ENCODE assay signal across 1 cellular context in the genomic region with DNA sequence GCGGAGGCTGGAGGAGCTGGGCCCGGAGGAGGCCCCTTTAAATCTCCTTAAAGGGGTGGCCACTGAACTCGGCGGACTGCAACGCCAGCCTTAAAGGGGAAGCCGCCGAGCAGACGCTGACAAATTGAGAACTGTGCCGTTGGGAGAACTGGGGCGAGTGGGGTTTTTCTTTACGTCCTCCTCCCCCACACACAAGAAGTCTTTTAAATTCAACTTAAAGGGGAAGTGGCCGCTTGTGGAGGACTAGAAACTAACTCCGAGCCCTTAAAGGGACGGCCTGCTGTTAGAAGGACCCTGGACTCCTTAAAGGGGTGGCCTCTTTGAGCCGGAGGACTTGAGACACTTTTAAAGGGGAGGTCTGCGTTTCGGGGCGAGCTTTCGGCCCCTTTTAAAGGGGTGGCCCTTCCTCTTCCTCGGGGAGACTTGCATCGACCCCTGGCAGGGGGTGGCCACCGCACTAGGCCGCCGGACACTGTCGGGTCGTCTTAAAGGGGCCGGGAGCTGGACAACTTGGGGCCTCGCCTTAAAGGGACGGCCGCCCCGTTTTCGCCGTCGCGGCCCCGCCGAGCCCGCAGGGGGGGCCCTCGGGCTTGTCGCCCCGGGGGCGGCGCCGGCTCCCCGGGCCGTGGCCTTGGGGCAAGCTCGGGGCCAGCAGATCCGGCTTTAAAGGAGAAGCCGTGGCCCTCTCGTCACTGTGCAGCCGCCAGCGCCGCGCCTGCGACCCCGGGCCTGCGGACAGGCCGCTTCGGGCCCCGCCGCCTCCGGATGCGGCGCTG.
A peak's percentile ranks its signal among the peaks of the same experiment; 100 is the strongest.
TF ChIP-seq lines count a peak whose summit lies in the region.

No MANE protein-coding gene starts in this region.

TF ChIP-seq in GM12878, 131 proteins besides CTCF, POLR2A, EP300 and RAD21 (continued from another document and continues in another):
- TF ChIP-seq, protein P1, sequence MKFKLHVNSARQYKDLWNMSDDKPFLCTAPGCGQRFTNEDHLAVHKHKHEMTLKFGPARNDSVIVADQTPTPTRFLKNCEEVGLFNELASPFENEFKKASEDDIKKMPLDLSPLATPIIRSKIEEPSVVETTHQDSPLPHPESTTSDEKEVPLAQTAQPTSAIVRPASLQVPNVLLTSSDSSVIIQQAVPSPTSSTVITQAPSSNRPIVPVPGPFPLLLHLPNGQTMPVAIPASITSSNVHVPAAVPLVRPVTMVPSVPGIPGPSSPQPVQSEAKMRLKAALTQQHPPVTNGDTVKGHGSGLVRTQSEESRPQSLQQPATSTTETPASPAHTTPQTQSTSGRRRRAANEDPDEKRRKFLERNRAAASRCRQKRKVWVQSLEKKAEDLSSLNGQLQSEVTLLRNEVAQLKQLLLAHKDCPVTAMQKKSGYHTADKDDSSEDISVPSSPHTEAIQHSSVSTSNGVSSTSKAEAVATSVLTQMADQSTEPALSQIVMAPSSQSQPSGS (IDR thresholded peaks at IDR 0.05; ENCODE audit: low read length) = no peak
- TF ChIP-seq IRF4 (IDR thresholded peaks at IDR 0.05; ENCODE audit: low read depth, low read length) = no peak
- no peak for TF ChIP-seq GABPA (IDR thresholded peaks at IDR 0.05; ENCODE audit: low read depth)
- TF ChIP-seq RB1 (IDR thresholded peaks at IDR 0.05; ENCODE audit: borderline replicate concordance) = peak; percentile 34; the same call in 1 of the 2 replicates
- no peak for TF ChIP-seq TCF3 (IDR thresholded peaks at IDR 0.05; ENCODE audit: borderline replicate concordance, insufficient read depth, low read depth, low read length)
- 0 out of 2 replicates have a peak, but pooled peaks have one; percentile 25 for TF ChIP-seq ZNF217 (IDR thresholded peaks at IDR 0.05)
- TF ChIP-seq FOXM1 (IDR thresholded peaks at IDR 0.05; ENCODE audit: low read depth, low read length) = no peak
- TF ChIP-seq SREBF2 (IDR thresholded peaks at IDR 0.05; ENCODE audit: low read length) = no peak
- TF ChIP-seq SPI1 (IDR thresholded peaks at IDR 0.05; ENCODE audit: borderline replicate concordance, insufficient read depth, low read depth, low read length) = peak; percentile 77; the same call in 1 of the 2 replicates
- TF ChIP-seq ESRRA (IDR thresholded peaks at IDR 0.05; ENCODE audit: low read length) = 0 out of 2 replicates have a peak, but pooled peaks have one; percentile 18
- TF ChIP-seq CEBPB (IDR thresholded peaks at IDR 0.05; ENCODE audit: borderline replicate concordance in 1 of 2, low read depth in 2 of 2, low read length in 2 of 2) = no peak
- TF ChIP-seq EED (IDR thresholded peaks at IDR 0.05; ENCODE audit: low read depth) = no peak
- 0 out of 2 replicates have a peak, but pooled peaks have one; percentile 29 for TF ChIP-seq ZNF24 (IDR thresholded peaks at IDR 0.05)
- no peak for TF ChIP-seq YBX1 (IDR thresholded peaks at IDR 0.05)
- no peak for TF ChIP-seq POU2F2 (IDR thresholded peaks at IDR 0.05; ENCODE audit: borderline replicate concordance, low read depth, low read length)
- 0 out of 2 replicates have a peak, but pooled peaks have one; percentile 9 for TF ChIP-seq BCLAF1 (IDR thresholded peaks at IDR 0.05)
- peak in 1 of 2 experiments; percentile 100; a peak in 3 of 4 replicates for TF ChIP-seq ETV6 (conservative IDR thresholded peaks at IDR 0.05 in 1 of 2, IDR thresholded peaks at IDR 0.05 in 1 of 2; ENCODE audit: borderline replicate concordance in 1 of 2, low read depth in 1 of 2)
- no peak for TF ChIP-seq RUNX3 (IDR thresholded peaks at IDR 0.05; ENCODE audit: low read length)
- no peak for TF ChIP-seq BCL3 (IDR thresholded peaks at IDR 0.05; ENCODE audit: borderline replicate concordance, insufficient read depth, low read depth, low read length, poor library complexity, severe bottlenecking)
- peak; percentile 71; the same call in 1 of the 2 replicates for TF ChIP-seq BACH1 (IDR thresholded peaks at IDR 0.05; ENCODE audit: borderline replicate concordance)
- TF ChIP-seq ZNF207 (IDR thresholded peaks at IDR 0.05; ENCODE audit: borderline replicate concordance) = peak; percentile 59; the same call in 1 of the 2 replicates
- TF ChIP-seq ZBTB11 (CRISPR knock-in tag; IDR thresholded peaks at IDR 0.05) = no peak
- no peak for TF ChIP-seq TCF7 (IDR thresholded peaks at IDR 0.05; ENCODE audit: borderline replicate concordance)
- TF ChIP-seq, protein P2, sequence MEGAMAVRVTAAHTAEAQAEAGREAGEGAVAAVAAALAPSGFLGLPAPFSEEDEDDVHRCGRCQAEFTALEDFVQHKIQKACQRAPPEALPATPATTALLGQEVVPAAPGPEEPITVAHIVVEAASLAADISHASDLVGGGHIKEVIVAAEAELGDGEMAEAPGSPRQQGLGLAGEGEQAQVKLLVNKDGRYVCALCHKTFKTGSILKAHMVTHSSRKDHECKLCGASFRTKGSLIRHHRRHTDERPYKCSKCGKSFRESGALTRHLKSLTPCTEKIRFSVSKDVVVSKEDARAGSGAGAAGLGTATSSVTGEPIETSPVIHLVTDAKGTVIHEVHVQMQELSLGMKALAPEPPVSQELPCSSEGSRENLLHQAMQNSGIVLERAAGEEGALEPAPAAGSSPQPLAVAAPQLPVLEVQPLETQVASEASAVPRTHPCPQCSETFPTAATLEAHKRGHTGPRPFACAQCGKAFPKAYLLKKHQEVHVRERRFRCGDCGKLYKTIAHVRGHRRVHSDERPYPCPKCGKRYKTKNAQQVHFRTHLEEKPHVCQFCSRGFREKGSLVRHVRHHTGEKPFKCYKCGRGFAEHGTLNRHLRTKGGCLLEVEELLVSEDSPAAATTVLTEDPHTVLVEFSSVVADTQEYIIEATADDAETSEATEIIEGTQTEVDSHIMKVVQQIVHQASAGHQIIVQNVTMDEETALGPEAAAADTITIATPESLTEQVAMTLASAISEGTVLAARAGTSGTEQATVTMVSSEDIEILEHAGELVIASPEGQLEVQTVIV (IDR thresholded peaks at IDR 0.05; ENCODE audit: borderline replicate concordance, partially characterized antibody) = peak; percentile 61
- TF ChIP-seq HSF1 (IDR thresholded peaks at IDR 0.05; ENCODE audit: low read depth, low read length) = peak; percentile 75
- TF ChIP-seq RAD51 (IDR thresholded peaks at IDR 0.05) = no peak
- TF ChIP-seq ZZZ3 (IDR thresholded peaks at IDR 0.05; ENCODE audit: control insufficient read depth, insufficient read length, low read depth) = no peak
- TF ChIP-seq PML (IDR thresholded peaks at IDR 0.05; ENCODE audit: low read length) = no peak
- no peak for TF ChIP-seq USF2 (IDR thresholded peaks at IDR 0.05; ENCODE audit: borderline replicate concordance, low read depth, low read length)
- no peak for TF ChIP-seq NFYA (IDR thresholded peaks at IDR 0.05; ENCODE audit: borderline replicate concordance, low read depth, low read length)
- no peak for TF ChIP-seq CHD4 (IDR thresholded peaks at IDR 0.05)
- TF ChIP-seq ZNF622 (IDR thresholded peaks at IDR 0.05) = no peak
- no peak; the same call in 1 of the 2 replicates for TF ChIP-seq ZBTB40 (IDR thresholded peaks at IDR 0.05; ENCODE audit: borderline replicate concordance)
- TF ChIP-seq BHLHE40 (IDR thresholded peaks at IDR 0.05; ENCODE audit: borderline replicate concordance in 1 of 2, low read depth in 2 of 2, low read length in 1 of 2) = peak in 1 of 2 experiments; percentile 31; a peak in 1 of 4 replicates
- peak; percentile 16 for TF ChIP-seq RELA (IDR thresholded peaks at IDR 0.05; ENCODE audit: borderline replicate concordance, partially characterized antibody)
- TF ChIP-seq HDGF (IDR thresholded peaks at IDR 0.05) = no peak
